8 cellular contexts compared by ENCODE assay signal in the genomic region with DNA sequence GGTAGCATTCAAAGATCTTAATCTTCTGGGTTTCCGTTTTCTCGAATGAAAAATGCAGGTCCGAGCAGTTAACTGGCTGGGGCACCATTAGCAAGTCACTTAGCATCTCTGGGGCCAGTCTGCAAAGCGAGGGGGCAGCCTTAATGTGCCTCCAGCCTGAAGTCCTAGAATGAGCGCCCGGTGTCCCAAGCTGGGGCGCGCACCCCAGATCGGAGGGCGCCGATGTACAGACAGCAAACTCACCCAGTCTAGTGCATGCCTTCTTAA. TPM values are rescaled to one million over a fixed set of nuclear protein-coding genes. Genes with fewer than 3 reads are reported as not detected.
DNase-seq lines count a peak whose midpoint lies in the region; ATAC-seq and TF ChIP-seq lines count a peak whose summit lies in the region.

A gene (minus strand): TSS at position 235 of the 267 bp plus-strand sequence. CDS start 34,833 bp downstream, outside the sequence.

- H3K36me3 ChIP-seq in BE2C (peaks cover 11% of the 10 kb centered on the region), MG63 (peaks cover 39% of the 10 kb centered on the region)

- peaks cover 3% of the 10 kb centered on the region; the same call in 1 of the 2 replicates for H3K4me1 ChIP-seq in BE2C

- ATAC-seq in GM21360 (IDR thresholded peaks at IDR 0.05; ENCODE audit: unreplicated experiment), result no peak
- no peak for ATAC-seq in GM19023 (IDR thresholded peaks at IDR 0.05; ENCODE audit: unreplicated experiment)

- H3K9me3 Mint-ChIP-seq in nephron, result no peaks in the 10 kb centered on the region

- peaks cover 8% of the 10 kb centered on the region for H3K36me3 Mint-ChIP-seq in nephron (ENCODE audit: low read depth)

- peak within 1 kb of the TSS; percentile 59 to 99 (median 94) for H3K27ac ChIP-seq in dorsolateral prefrontal cortex

- H3K27me3 ChIP-seq in BE2C, result no peaks in the 10 kb centered on the region
- no peaks in the 10 kb centered on the region for H3K27me3 ChIP-seq in MG63
- H3K27me3 ChIP-seq in dorsolateral prefrontal cortex, result no peaks in the 10 kb centered on the region

- peak within 1 kb of the TSS; percentile 98 to 99 (median 99) for H3K4me3 Mint-ChIP-seq in nephron

- intact Hi-C loops in dorsolateral prefrontal cortex (cut with DNase I), result loop anchor here (1.0 to 5.0 kb wide), 3 partner anchors 17 to 76 kb away; a partner anchor contains a TSS

- peak within 1 kb of the TSS; percentile 93 to 99 (median 99) for H3K27ac Mint-ChIP-seq in nephron

- H3K4me3 ChIP-seq in BE2C (ENCODE audit: low read depth, low read length) (peak within 1 kb of the TSS; percentile 87), MG63 (peak within 1 kb of the TSS; percentile 95), dorsolateral prefrontal cortex (peak within 1 kb of the TSS; percentile 41 to 99 (median 90))

- no peak for TF ChIP-seq CTCF in BE2C (IDR thresholded peaks at IDR 0.05; ENCODE audit: low read depth, low read length)
- TF ChIP-seq CTCF in dorsolateral prefrontal cortex (IDR thresholded peaks at IDR 0.05 in 54 of 56, conservative IDR thresholded peaks at IDR 0.05 in 2 of 56; ENCODE audit: low read depth in 1 of 56, partially characterized antibody in 56 of 56), result peak in 42 of 56 donors; percentile 8 to 66 (median 44)
- no peak for TF ChIP-seq CTCF in nephron (IDR thresholded peaks at IDR 0.05; ENCODE audit: unreplicated experiment in 3 of 3)

- no peaks in the 10 kb centered on the region for H3K27me3 Mint-ChIP-seq in nephron (ENCODE audit: low read depth)

- H3K9me3 ChIP-seq in BE2C, result no peaks in the 10 kb centered on the region
- no peaks in the 10 kb centered on the region for H3K9me3 ChIP-seq in MG63

- DNase-seq in BE2C (no peak), MG63 (no peak), dorsolateral prefrontal cortex (no peak)
- DNase-seq in stimulated activated naive CD4-positive, alpha-beta T cell treated with Interleukin-2 at 50 U/mL for 16 hours (lab: John Stamatoyannopoulos, UW), result no peak
- no peak for DNase-seq in stimulated activated naive CD4-positive, alpha-beta T cell (lab: John Stamatoyannopoulos, UW)

- H3K4me1 Mint-ChIP-seq in nephron, result peaks cover 22% of the 10 kb centered on the region

RNA-seq across cellular contexts. Expression of the gene that starts here (rescaled TPM):
- not detected for polyA plus RNA-seq in BE2C (2012; ENCODE audit: insufficient read depth, insufficient read length, low read depth)
- not detected in 2 replicates for total RNA-seq in MG63 (2014; rRNA removed; shearing (Covaris generic); ENCODE audit: low replicate concordance)
- 1 to 10 TPM in 67 of 120 experiments, under 1 TPM in 45, not detected in 8; 0.20 to 6.3 (median 1.2) TPM for total RNA-seq in dorsolateral prefrontal cortex

Comparison
In these comparisons a context has a peak if more than half of its experiments do, and no peak if none do; other contexts are left out.
1. CTCF ChIP-seq: peak in dorsolateral prefrontal cortex (42 of 56); none in BE2C (single experiment) and nephron (0 of 3).
2. Peak in every context shown above with its lines, with median percentiles within 50 percentile points of each other: H3K4me3 ChIP-seq.